In the genomic region with DNA sequence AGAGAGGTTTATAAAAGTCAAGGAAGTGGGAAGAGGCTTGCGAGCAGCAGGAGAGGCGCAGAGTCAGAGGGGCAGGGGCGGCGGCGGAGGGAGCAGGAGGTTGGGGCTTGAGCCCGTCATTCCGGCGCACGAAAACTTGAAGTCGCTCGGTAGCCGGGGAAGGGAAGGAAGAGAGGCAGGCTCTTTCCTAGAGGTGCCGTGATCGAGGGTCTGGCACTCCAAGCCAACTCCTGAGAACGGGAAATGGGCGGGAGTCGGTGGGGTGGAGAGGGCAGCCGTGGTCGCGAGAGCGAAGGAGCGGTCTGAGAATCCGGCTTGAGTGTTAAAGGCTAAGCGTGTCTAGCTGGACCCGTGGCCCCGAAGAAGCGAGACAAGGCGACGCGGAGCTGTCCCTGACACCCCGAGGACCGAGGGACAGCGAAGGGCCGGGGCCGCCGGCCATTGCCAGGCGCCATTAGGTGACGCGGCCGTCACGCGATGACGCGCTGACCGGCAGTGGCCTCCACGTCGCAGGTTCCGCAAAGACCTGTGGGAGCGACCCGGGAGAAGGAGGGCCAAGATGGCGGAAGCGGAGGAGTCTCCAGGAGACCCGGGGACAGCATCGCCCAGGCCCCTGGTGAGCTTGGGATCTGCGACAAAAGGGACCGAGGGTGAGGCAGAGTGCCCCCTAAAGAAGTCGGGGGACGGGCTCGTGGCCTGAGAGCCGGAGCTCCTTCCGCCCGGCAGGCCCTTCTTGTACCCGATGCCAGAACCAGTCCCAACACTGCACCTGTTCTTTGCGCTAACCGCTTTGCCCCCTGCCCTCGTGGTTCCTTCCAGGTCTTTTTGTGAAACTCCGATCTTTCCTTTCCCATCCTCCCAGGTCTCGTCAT, we compare ENCODE assay signal across 8 cellular contexts. TPM values are rescaled to one million over a fixed set of nuclear protein-coding genes. Genes with fewer than 3 reads are reported as not detected.
DNase-seq lines count a peak whose midpoint lies in the region; ATAC-seq, FAIRE-seq and TF ChIP-seq lines count a peak whose summit lies in the region.

YIPF6 (plus strand) TSS at position 544 of the 872 bp plus-strand sequence; CDS start at position 560, 16 bp downstream.

- peak; percentile 46 for DNase-seq in GM19239 (ENCODE audit: insufficient read length, low spot score)
- peak; percentile 29 for DNase-seq in NCI-H526 treated with DMSO at 0.1 percent for 48 hours (lab: John Stamatoyannopoulos, UW)
- peak; percentile 63 to 70 for DNase-seq in activated CD4-positive, alpha-beta T cell treated with anti-CD3 and anti-CD28 coated beads, Interleukin-2, amount 50 U/mL, for 48 hours
- DNase-seq in dorsolateral prefrontal cortex, result peak; percentile 63 to 87 (median 80)
- DNase-seq in lower leg skin (ENCODE audit: low spot score in 2 of 2), result peak; percentile 65 to 94
- DNase-seq in stimulated activated CD4-positive, alpha-beta T cell treated with anti-CD3 and anti-CD28 coated beads, Interleukin-4, amount 100 ng/mL, for 24 hours, result peak; percentile 68

- H3K27ac ChIP-seq in C4-2B (peak within 1 kb of the TSS; percentile 98), dorsolateral prefrontal cortex (peak within 1 kb of the TSS in 57 of 59 donors; percentile 18 to 95 (median 86))

- H3K4me3 ChIP-seq in dorsolateral prefrontal cortex (peak within 1 kb of the TSS; percentile 50 to 84 (median 71)), lower leg skin (ENCODE audit: low read depth, poor library complexity, severe bottlenecking) (peak within 1 kb of the TSS; percentile 50)

- WGBS in lower leg skin, 2 donors, result 1 to 36% methylated on average over 28 to 68 of the region's 68 CpGs

- TF ChIP-seq CTCF in C4-2B (conservative IDR thresholded peaks at IDR 0.05), result no peak
- peak in 8 of 56 donors; percentile 7 to 26 (median 13) for TF ChIP-seq CTCF in dorsolateral prefrontal cortex (IDR thresholded peaks at IDR 0.05 in 54 of 56, conservative IDR thresholded peaks at IDR 0.05 in 2 of 56; ENCODE audit: low read depth in 1 of 56, partially characterized antibody in 56 of 56)
- TF ChIP-seq CTCF in lower leg skin (IDR thresholded peaks at IDR 0.05), result no peak

- TF ChIP-seq POLR2A in lower leg skin (IDR thresholded peaks at IDR 0.05), result peak in 1 of 2 donors; percentile 40

- peak; percentile 99 for ATAC-seq in HG03432 (IDR thresholded peaks at IDR 0.05; ENCODE audit: unreplicated experiment)

- intact Hi-C loops in dorsolateral prefrontal cortex (cut with DNase I), result no loop called here
- intact Hi-C loops in lower leg skin (cut with DNase I; ENCODE audit: low total_unique reads), result no loop called here

- FAIRE-seq in GM19239 (lab: Jason Lieb, UNC), result peak; percentile 80

- peaks cover 0 to 58% (median 12%) of the 10 kb centered on the region in 45 donors for H3K27me3 ChIP-seq in dorsolateral prefrontal cortex

RNA-seq across cellular contexts. Expression of gene YIPF6, which starts in this region (rescaled TPM):
- total RNA-seq in dorsolateral prefrontal cortex, result 10 to 100 TPM; 28.9 to 51.2 (median 38.9) TPM
- total RNA-seq in lower leg skin, result 10 to 100 TPM; 12.6 to 33.2 (median 24.9) TPM

Comparison
In these comparisons a context has a peak if more than half of its experiments do, and no peak if none do; other contexts are left out.
1. Peak in every context shown above with its lines: DNase-seq, ATAC-seq, H3K4me3 ChIP-seq and H3K27ac ChIP-seq.
2. DNase-seq: peak in every context shown above with its lines; median percentile 80 in dorsolateral prefrontal cortex; 80 in lower leg skin; 68 in stimulated activated CD4-positive, alpha-beta T cell treated with anti-CD3 and anti-CD28 coated beads, Interleukin-4, amount 100 ng/mL, for 24 hours; 66 in activated CD4-positive, alpha-beta T cell treated with anti-CD3 and anti-CD28 coated beads, Interleukin-2, amount 50 U/mL, for 48 hours; 46 in GM19239; 29 in NCI-H526 treated with DMSO at 0.1 percent for 48 hours.